ENCODE assay signal across 8 cellular contexts in the genomic region with DNA sequence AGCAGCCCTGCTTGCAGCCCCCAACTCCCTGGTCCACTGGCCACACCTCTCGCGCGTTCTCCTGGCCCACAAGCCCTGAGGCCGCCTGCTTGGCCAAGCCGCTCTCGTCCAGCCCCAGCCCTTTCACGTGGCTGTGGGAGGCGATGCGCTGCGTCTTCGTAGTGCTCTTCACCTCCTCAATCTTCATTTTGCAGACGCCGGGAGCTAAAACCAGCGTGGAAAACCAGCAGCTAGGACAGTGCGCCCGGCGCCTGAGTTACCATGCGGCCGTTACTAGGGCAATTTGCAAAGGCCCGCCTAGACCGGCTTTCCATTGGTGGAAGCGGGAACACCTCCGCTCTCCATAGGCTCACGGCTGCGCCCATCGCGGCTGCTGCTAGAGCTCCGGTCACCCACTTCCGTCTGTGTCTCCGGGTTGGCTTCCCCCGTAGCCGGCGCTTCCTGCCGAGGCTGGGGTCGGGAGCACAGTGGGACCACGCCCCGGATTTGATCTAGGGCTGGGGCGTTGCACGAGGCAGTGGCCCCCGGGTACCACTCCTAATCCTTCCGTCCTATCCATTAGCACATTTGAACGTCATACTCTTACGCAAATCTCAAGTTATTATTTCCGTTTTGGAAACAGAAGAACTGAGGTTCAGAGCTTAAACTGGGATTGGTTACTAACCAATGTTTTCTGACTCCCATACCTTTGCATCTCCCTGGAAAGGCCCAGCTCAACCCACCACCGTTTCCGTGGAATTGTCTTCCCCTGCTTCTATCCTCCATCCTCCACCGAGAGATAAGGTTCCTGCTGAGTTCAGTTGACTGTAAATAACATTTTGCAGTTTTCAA. TPM values are rescaled to one million over a fixed set of nuclear protein-coding genes. Genes with fewer than 3 reads are reported as not detected.
DNase-seq lines count a peak whose midpoint lies in the region; ATAC-seq and TF ChIP-seq lines count a peak whose summit lies in the region.

A gene (minus strand): TSS at position 275 of the 831 bp plus-strand sequence. CDS start 88 bp downstream, at position 187.

- H3K36me3 ChIP-seq in OCI-LY3 (replicated peaks; ENCODE audit: low read depth, low read length), result peaks cover 14% of the 10 kb centered on the region

- peak within 1 kb of the TSS; percentile 97 for H3K27ac Mint-ChIP-seq in endothelial cell (ENCODE audit: unreplicated experiment)

- peak within 1 kb of the TSS; percentile 96 for H3K4me2 ChIP-seq in OCI-LY3 (ENCODE audit: low read length)

- H3K9me3 ChIP-seq in OCI-LY3 (ENCODE audit: insufficient read depth, low read length), result no peaks in the 10 kb centered on the region

- DNase-seq in D341Med (ENCODE audit: low spot score), result peak; percentile 98
- peak; percentile 96 for DNase-seq in HuH-7 (ENCODE audit: low spot score)
- peak; percentile 97 for DNase-seq in activated CD8-positive, alpha-beta memory T cell treated with anti-CD3 and anti-CD28 coated beads, Interleukin-2, amount 50 U/mL, for 48 hours
- DNase-seq in endothelial cell (ENCODE audit: low spot score), result peak; percentile 91
- peak; percentile 98 for DNase-seq in midbrain (lab: John Stamatoyannopoulos, UW)
- DNase-seq in stimulated activated CD8-positive, alpha-beta memory T cell treated with anti-CD3 and anti-CD28 coated beads, Interleukin-2, amount 100 ng/mL, for 1 hour (ENCODE audit: low read depth in 2 of 2), result peak; percentile 90 to 91

- no peaks in the 10 kb centered on the region for H3K9me3 Mint-ChIP-seq in endothelial cell (ENCODE audit: unreplicated experiment)

- peak within 1 kb of the TSS; percentile 96 for H3K4me3 Mint-ChIP-seq in endothelial cell (ENCODE audit: unreplicated experiment)

- H3K9ac ChIP-seq in OCI-LY3 (ENCODE audit: low read length), result peak within 1 kb of the TSS; percentile 87

- peak; percentile 98 for ATAC-seq in GM21515 (IDR thresholded peaks at IDR 0.05; ENCODE audit: unreplicated experiment)

- no peaks in the 10 kb centered on the region for H4K20me1 ChIP-seq in OCI-LY3 (ENCODE audit: insufficient read depth, low read length)

- H3K36me3 Mint-ChIP-seq in endothelial cell (ENCODE audit: low read depth, unreplicated experiment), result peaks cover 5% of the 10 kb centered on the region

- peaks cover 11% of the 10 kb centered on the region for H3K4me1 Mint-ChIP-seq in endothelial cell (ENCODE audit: unreplicated experiment)

- H3K27me3 ChIP-seq in OCI-LY3 (ENCODE audit: low read depth, low read length), result no peaks in the 10 kb centered on the region

- H3K4me3 ChIP-seq in OCI-LY3 (ENCODE audit: low read length), result peak within 1 kb of the TSS; percentile 94

- H3K4me1 ChIP-seq in OCI-LY3 (ENCODE audit: low read length), result peaks cover 14% of the 10 kb centered on the region

- TF ChIP-seq CTCF in OCI-LY3 (IDR thresholded peaks at IDR 0.05; ENCODE audit: low read depth, low read length) (no peak), endothelial cell (IDR thresholded peaks at IDR 0.05; ENCODE audit: unreplicated experiment) (no peak)

- H2AFZ ChIP-seq in OCI-LY3 (ENCODE audit: low read depth, low read length), result peak within 1 kb of the TSS; percentile 88

- no peaks in the 10 kb centered on the region for H3K27me3 Mint-ChIP-seq in endothelial cell (ENCODE audit: unreplicated experiment)

- peaks cover 50% of the 10 kb centered on the region for H3K79me2 ChIP-seq in OCI-LY3 (ENCODE audit: low read length)

- H3K27ac ChIP-seq in OCI-LY3 (ENCODE audit: low read length), result peak within 1 kb of the TSS; percentile 57

RNA-seq across cellular contexts. Expression of the gene that starts here (rescaled TPM):
- total RNA-seq in endothelial cell (ENCODE audit: unreplicated experiment), result 30.3 TPM

Comparison
In these comparisons a context has a peak if more than half of its experiments do, and no peak if none do; other contexts are left out.
1. Peak in every context shown above with its lines: DNase-seq, ATAC-seq, H3K4me3 ChIP-seq and H3K27ac ChIP-seq.